Comparison of ENCODE assay signal across 21 cellular contexts in the genomic region with DNA sequence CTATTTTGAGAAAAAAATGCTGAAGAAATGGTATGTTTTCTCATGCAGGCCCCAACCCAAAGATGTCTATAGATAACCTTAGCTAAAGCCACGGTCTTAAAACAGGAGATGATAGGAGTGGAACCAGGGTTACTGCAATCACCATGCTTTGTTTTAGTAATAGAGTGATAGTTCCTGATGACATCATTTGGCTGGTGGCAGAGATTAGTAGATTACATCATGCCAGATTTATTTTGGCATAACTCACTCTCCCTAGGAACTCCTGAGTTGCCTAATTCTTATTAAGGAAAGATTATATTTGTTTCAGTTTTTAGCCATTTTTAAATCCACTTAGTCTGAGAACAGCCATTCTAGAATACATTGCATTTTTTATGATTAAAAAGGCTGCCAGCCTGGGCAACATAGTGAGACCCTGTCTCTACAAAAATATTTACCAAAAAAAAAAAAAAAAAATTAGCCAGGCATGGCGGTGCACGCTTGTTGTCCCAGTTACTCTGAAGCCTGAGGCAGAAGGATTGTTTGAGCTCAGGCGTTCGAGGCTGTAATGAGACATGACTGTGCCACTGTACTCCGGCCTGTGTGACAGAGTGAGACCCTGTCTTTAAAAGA. TPM values are rescaled to one million over a fixed set of nuclear protein-coding genes. Genes with fewer than 3 reads are reported as not detected.
DNase-seq lines count a peak whose midpoint lies in the region; ATAC-seq and TF ChIP-seq lines count a peak whose summit lies in the region.
"Had no signal": no experiment of that assay in that cellular context is flagged by ENCODE, and none has a peak within 500 bp of the region (broad histone marks: within the 10 kb centered on the region; RNA-seq: fewer than 3 reads in every experiment).

No MANE protein-coding gene starts in this region.

- H3K27ac ChIP-seq in breast epithelium (no peak overlapping the region), brain microvascular endothelial cell (no peak overlapping the region)
- H3K27ac ChIP-seq: C4-2B, gastrocnemius medialis, HL-60, psoas muscle had no signal

- H3K27me3 Mint-ChIP-seq in MCF 10A (ENCODE audit: insufficient read depth, unreplicated experiment) (no peaks in the 10 kb centered on the region), HFFc6 (ENCODE audit: insufficient read depth) (peaks cover 11% of the 10 kb centered on the region)
- H3K27me3 Mint-ChIP-seq: activated CD4-positive, alpha-beta T cell treated with anti-CD3 and anti-CD28 coated beads, Interleukin-2, amount 10 ng/mL, durations not matched to agents 24 days and 14 days; effector memory CD8-positive, alpha-beta T cell had no signal

- BruUV-seq in MCF 10A (replicated peaks; lab: Mats Ljungman, UMichigan): no TSS peak

- H3K27ac Mint-ChIP-seq in MCF 10A (ENCODE audit: low read depth, unreplicated experiment): no peak overlapping the region
- H3K27ac Mint-ChIP-seq in HFFc6: no peak overlapping the region
- H3K27ac Mint-ChIP-seq: activated CD4-positive, alpha-beta T cell treated with anti-CD3 and anti-CD28 coated beads, Interleukin-2, amount 10 ng/mL, durations not matched to agents 24 days and 14 days; effector memory CD8-positive, alpha-beta T cell had no signal

- intact Hi-C loops in MCF 10A (cut with micrococcal nuclease) (no loop called here), breast epithelium (cut with DNase I; ENCODE audit: low total_unique reads) (no loop called here), Right ventricle myocardium inferior (cut with DNase I) (no loop called here)

- no peak for TF ChIP-seq CTCF in MCF 10A (IDR thresholded peaks at IDR 0.05; ENCODE audit: unreplicated experiment)
- TF ChIP-seq CTCF in breast epithelium (IDR thresholded peaks at IDR 0.05): no peak
- no peak for TF ChIP-seq CTCF in brain microvascular endothelial cell (IDR thresholded peaks at IDR 0.05; ENCODE audit: low read depth, low read length, missing control alignments)
- TF ChIP-seq CTCF in foreskin fibroblast (IDR thresholded peaks at IDR 0.05; ENCODE audit: low read depth, low read length): no peak
- no peak for TF ChIP-seq CTCF in HFFc6 (IDR thresholded peaks at IDR 0.05)

- H3K4me3 Mint-ChIP-seq in MCF 10A (ENCODE audit: unreplicated experiment) (no peak overlapping the region), HFFc6 (no peak overlapping the region)
- H3K4me3 Mint-ChIP-seq: activated CD4-positive, alpha-beta T cell treated with anti-CD3 and anti-CD28 coated beads, Interleukin-2, amount 10 ng/mL, durations not matched to agents 24 days and 14 days; effector memory CD8-positive, alpha-beta T cell had no signal

- H3K4me1 ChIP-seq in breast epithelium: no peaks in the 10 kb centered on the region
- H3K4me1 ChIP-seq: gastrocnemius medialis, HAP-1, psoas muscle had no signal

- H3K27me3 ChIP-seq in breast epithelium (no peaks in the 10 kb centered on the region), brain microvascular endothelial cell (replicated peaks) (no peaks in the 10 kb centered on the region)
- H3K27me3 ChIP-seq: gastrocnemius medialis had no signal

- DNase-seq in MCF 10A (ENCODE audit: unreplicated experiment) (peak; percentile 51), breast epithelium (ENCODE audit: low spot score in 2 of 2) (no peak), brain microvascular endothelial cell (peak; percentile 10), foreskin fibroblast (peak; percentile 11 to 45), HFFc6 (no peak), Right ventricle myocardium inferior (ENCODE audit: missing footprints) (no peak), NOMO-1 treated with DMSO at 0.1 percent for 48 hours (lab: John Stamatoyannopoulos, UW; ENCODE audit: unreplicated experiment) (no peak), G401 (ENCODE audit: low spot score) (no peak)
- DNase-seq: activated CD4-positive, alpha-beta T cell treated with anti-CD3 and anti-CD28 coated beads, Interleukin-2, amount 10 ng/mL, durations not matched to agents 24 days and 14 days; activated CD8-positive, alpha-beta memory T cell treated with anti-CD3 and anti-CD28 coated beads, Interleukin-2, amount 50 U/mL, for 48 hours; activated effector memory CD4-positive, alpha-beta T cell treated with anti-CD3 and anti-CD28 coated beads, Interleukin-2, amount 50 U/mL, for 16 hours; amygdala; effector memory CD8-positive, alpha-beta T cell; gastrocnemius medialis; NCI-H1694 treated with DMSO at 0.1 percent for 48 hours; NCI-H446 treated with DMSO at 0.1 percent for 48 hours; psoas muscle; stimulated activated CD8-positive, alpha-beta memory T cell treated with anti-CD3 and anti-CD28 coated beads, Interleukin-4, amount 100 ng/mL, for 48 hours had no signal

- TF ChIP-seq POLR2A in breast epithelium (IDR thresholded peaks at IDR 0.05): no peak

- no peaks in the 10 kb centered on the region for H3K36me3 Mint-ChIP-seq in MCF 10A (ENCODE audit: insufficient read depth, unreplicated experiment)
- no peaks in the 10 kb centered on the region for H3K36me3 Mint-ChIP-seq in HFFc6 (ENCODE audit: low read depth)

- H3K4me1 Mint-ChIP-seq in MCF 10A (ENCODE audit: insufficient read depth, unreplicated experiment): peaks cover 5% of the 10 kb centered on the region
- H3K4me1 Mint-ChIP-seq in HFFc6 (ENCODE audit: low read depth): no peaks in the 10 kb centered on the region
- H3K4me1 Mint-ChIP-seq: activated CD4-positive, alpha-beta T cell treated with anti-CD3 and anti-CD28 coated beads, Interleukin-2, amount 10 ng/mL, durations not matched to agents 24 days and 14 days had no signal

- in situ Hi-C loops in brain microvascular endothelial cell (cut with HindIII; ENCODE audit: low pct_ligation_motif_present, low sequenced_read_pairs) (no loop called here), G401 (cut with HindIII; ENCODE audit: low sequenced_read_pairs) (no loop called here)

- POLR2A ChIA-PET in MCF 10A (lab: Yijun Ruan, JAX): interaction anchor here (0.9 kb wide), 1 partner anchor 17 kb away, joined by 3 read pairs; no protein-coding TSS in a partner anchor

- no peaks in the 10 kb centered on the region for H3K9me3 ChIP-seq in breast epithelium
- H3K9me3 ChIP-seq: gastrocnemius medialis, HAP-1, psoas muscle had no signal

- no peak overlapping the region for H3K4me3 ChIP-seq in breast epithelium
- no peak overlapping the region for H3K4me3 ChIP-seq in brain microvascular endothelial cell (ENCODE audit: low read depth, low read length)
- no peak overlapping the region for H3K4me3 ChIP-seq in foreskin fibroblast (ENCODE audit: low read depth in 1 of 2, low read length in 2 of 2)
- H3K4me3 ChIP-seq: gastrocnemius medialis, HAP-1, psoas muscle had no signal

- H3K36me3 ChIP-seq in breast epithelium: no peaks in the 10 kb centered on the region
- no peaks in the 10 kb centered on the region for H3K36me3 ChIP-seq in brain microvascular endothelial cell (replicated peaks)
- H3K36me3 ChIP-seq: gastrocnemius medialis, HAP-1 had no signal

- CTCF ChIA-PET in MCF 10A (lab: Yijun Ruan, JAX): interaction anchor here (0.6 to 0.7 kb wide), 2 partner anchors 11 to 22 kb away, joined by 3 read pairs; no protein-coding TSS in a partner anchor

- H3K9me3 Mint-ChIP-seq in MCF 10A (ENCODE audit: unreplicated experiment) (no peaks in the 10 kb centered on the region), HFFc6 (no peaks in the 10 kb centered on the region)
- H3K9me3 Mint-ChIP-seq: activated CD4-positive, alpha-beta T cell treated with anti-CD3 and anti-CD28 coated beads, Interleukin-2, amount 10 ng/mL, durations not matched to agents 24 days and 14 days had no signal

- no peak for ATAC-seq in Right ventricle myocardium inferior
- ATAC-seq: effector memory CD8-positive, alpha-beta T cell; psoas muscle had no signal

RNA-seq across cellular contexts. Expression of gene ENO4, which starts 17.8 kb away (rescaled TPM):
- total RNA-seq in MCF 10A (2022) (0.15 TPM in 1 of 2 replicates, not detected in the other), breast epithelium (1 to 10 TPM in 1 of 3 donors, under 1 TPM in 2; 0.16 to 1.9 (median 0.66) TPM), Right ventricle myocardium inferior (not detected)
- total RNA-seq in HFFc6 (2021; fragmentation: NEBNext Ultra II Directional; extraction: Animal tissue kit (Norgen Biotek cat#: 25700)): not detected
- 0.49 TPM in 1 of 2 replicates, not detected in the other for total RNA-seq in G401 (2014; rRNA removed; shearing (Covaris generic))
- total RNA-seq: activated CD4-positive, alpha-beta T cell treated with anti-CD3 and anti-CD28 coated beads, Interleukin-2, amount 10 ng/mL, durations not matched to agents 24 days and 14 days; gastrocnemius medialis; psoas muscle had no signal

Comparison
In these comparisons a context has a peak if more than half of its experiments do, and no peak if none do; other contexts are left out.
1. DNase-seq: peak in MCF 10A (single experiment), brain microvascular endothelial cell (single experiment) and foreskin fibroblast (2 of 2); none in breast epithelium (0 of 2), HFFc6 (single experiment), Right ventricle myocardium inferior (single experiment), NOMO-1 treated with DMSO at 0.1 percent for 48 hours (single experiment) and G401 (single experiment).